ENCODE assay signal across 10 cellular contexts in the genomic region with DNA sequence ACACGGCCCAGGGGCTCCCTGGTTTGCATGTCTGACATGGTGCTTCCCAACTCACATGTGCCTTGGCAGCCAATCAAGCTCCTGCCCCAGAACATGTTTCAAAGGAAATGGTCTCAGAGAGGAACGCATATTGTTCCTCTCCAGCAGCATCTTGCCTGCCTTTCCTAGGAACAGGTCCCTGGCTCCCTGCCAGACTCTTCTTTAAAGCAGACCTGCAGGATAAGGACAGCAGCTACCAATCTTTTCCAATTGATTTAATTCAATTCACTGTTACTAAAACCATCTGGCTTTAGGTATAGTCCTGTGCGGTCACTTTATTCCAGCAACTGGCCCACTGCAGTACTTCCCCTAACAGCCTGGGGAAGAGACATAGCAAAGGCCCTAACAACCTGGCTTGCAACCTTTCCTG.
DNase-seq lines count a peak whose midpoint lies in the region; ATAC-seq, FAIRE-seq and TF ChIP-seq lines count a peak whose summit lies in the region.
"Had no signal": no experiment of that assay in that cellular context is flagged by ENCODE, and none has a peak within 500 bp of the region (broad histone marks: within the 10 kb centered on the region; RNA-seq: fewer than 3 reads in every experiment).

No MANE protein-coding gene starts in this region.

- H3K36me3 ChIP-seq in bronchial epithelial cell (ENCODE audit: control insufficient read depth, insufficient read depth, low read length): no peaks in the 10 kb centered on the region
- H3K36me3 ChIP-seq in lower lobe of right lung: no peaks in the 10 kb centered on the region
- H3K36me3 ChIP-seq: right lobe of liver had no signal

- no peaks in the 10 kb centered on the region for H3K27me3 ChIP-seq in bronchial epithelial cell (ENCODE audit: control insufficient read depth, insufficient read depth, low read length)
- H3K27me3 ChIP-seq in lower lobe of right lung (ENCODE audit: low read depth): no peaks in the 10 kb centered on the region
- H3K27me3 ChIP-seq: right lobe of liver had no signal

- H3K4me3 ChIP-seq in bronchial epithelial cell (ENCODE audit: low read depth, low read length) (no peak overlapping the region), lower lobe of right lung (no peak overlapping the region)
- H3K4me3 ChIP-seq: right lobe of liver had no signal

- intact Hi-C loops in lower lobe of right lung (cut with DNase I): no loop called here

- peaks cover 11% of the 10 kb centered on the region for H3K4me1 ChIP-seq in lower lobe of right lung

- no peaks in the 10 kb centered on the region for H3K9me3 ChIP-seq in lower lobe of right lung
- H3K9me3 ChIP-seq: right lobe of liver had no signal

- H3K27ac ChIP-seq in lower lobe of right lung: no peak overlapping the region
- H3K27ac ChIP-seq: KMS-11, right lobe of liver had no signal

- no peak for FAIRE-seq in bronchial epithelial cell (lab: Jason Lieb, UNC)

- TF ChIP-seq CTCF in bronchial epithelial cell (IDR thresholded peaks at IDR 0.05; ENCODE audit: insufficient read depth, low read length, severe bottlenecking) (no peak), lower lobe of right lung (IDR thresholded peaks at IDR 0.05) (no peak)

- DNase-seq in CD1c-positive myeloid dendritic cell (ENCODE audit: extremely low spot score) (peak; percentile 69), NCI-H1417 treated with DMSO at 0.1 percent for 48 hours (lab: John Stamatoyannopoulos, UW) (peak; percentile 19), bronchial epithelial cell (ENCODE audit: low read depth) (peak; percentile 95), lower lobe of right lung (no peak)
- DNase-seq in effector CD8-positive, alpha-beta T cell (lab: John Stamatoyannopoulos, UW): no peak

- ATAC-seq in lower lobe of right lung: peak; percentile 16 to 21
- ATAC-seq in GM21390 (IDR thresholded peaks at IDR 0.05; ENCODE audit: unreplicated experiment): no peak
- ATAC-seq in HG02938 (IDR thresholded peaks at IDR 0.05; ENCODE audit: unreplicated experiment): no peak
- ATAC-seq in HG03354 (IDR thresholded peaks at IDR 0.05; ENCODE audit: poor library complexity, severe bottlenecking, unreplicated experiment): no peak

Comparison
In these comparisons a context has a peak if more than half of its experiments do, and no peak if none do; other contexts are left out.
1. DNase-seq: peak in CD1c-positive myeloid dendritic cell (single experiment), NCI-H1417 treated with DMSO at 0.1 percent for 48 hours (single experiment) and bronchial epithelial cell (single experiment); none in lower lobe of right lung (single experiment) and effector CD8-positive, alpha-beta T cell (single experiment).
2. ATAC-seq: peak in lower lobe of right lung (2 of 2); none in GM21390 (single experiment), HG02938 (single experiment) and HG03354 (single experiment).